In genomic region chr2:40434638-40435296, GRCh38 we compare ENCODE assay signal across 10 cellular contexts. TPM values are rescaled to one million over a fixed set of nuclear protein-coding genes. Genes with fewer than 3 reads are reported as not detected.
DNase-seq lines count a peak whose midpoint lies in the region; ATAC-seq, FAIRE-seq and TF ChIP-seq lines count a peak whose summit lies in the region.
"Had no signal": no experiment of that assay in that cellular context is flagged by ENCODE, and none has a peak within 500 bp of the region (broad histone marks: within the 10 kb centered on the region; RNA-seq: fewer than 3 reads in every experiment).

No MANE protein-coding gene starts in this region.

- H3K27me3 ChIP-seq in A673 (replicated peaks; ENCODE audit: insufficient read depth, low read depth, low read length, poor library complexity) (no peaks in the 10 kb centered on the region), lung (ENCODE audit: control insufficient read depth, insufficient read depth) (no peaks in the 10 kb centered on the region)
- H3K27me3 ChIP-seq: BLaER1 treated with 17β-estradiol and CSF1 and Interleukin-3, amounts not matched to agents 10 nM and 100 nM had no signal

- 76 to 86% methylated on average over 4 of the region's 4 CpGs for whole genome bisulfite sequencing in lung, 2 donors

- POLR2A ChIA-PET in A673 (lab: Charles Lee; ENCODE audit: low non-redundant PET) = no interaction called here

- H3K9me3 ChIP-seq in A673 (ENCODE audit: low read depth, low read length, poor library complexity, severe bottlenecking) (no peaks in the 10 kb centered on the region), lung (ENCODE audit: control insufficient read depth in 2 of 2, insufficient read depth in 1 of 2, low read length in 1 of 2) (no peaks in the 10 kb centered on the region)
- H3K9me3 ChIP-seq: BLaER1 treated with 17β-estradiol and CSF1 and Interleukin-3, amounts not matched to agents 10 nM and 100 nM had no signal

- H3K27ac ChIP-seq in A673 (ENCODE audit: low read depth, low read length, poor library complexity, severe bottlenecking) (no peak overlapping the region), lung (ENCODE audit: low read depth in 1 of 2, low read length in 1 of 2) (peak overlapping the region; percentile 34 to 53)
- H3K27ac ChIP-seq: BLaER1 treated with 17β-estradiol and CSF1 and Interleukin-3, amounts not matched to agents 10 nM and 100 nM had no signal

- intact Hi-C loops in A673 (cut with micrococcal nuclease; ENCODE audit: unreplicated experiment) = no loop called here

- H3K4me1 ChIP-seq in A673 (ENCODE audit: insufficient read depth, low read length, poor library complexity, severe bottlenecking) = no peaks in the 10 kb centered on the region
- H3K4me1 ChIP-seq in lung (ENCODE audit: control insufficient read depth in 2 of 2, insufficient read depth in 2 of 2, low read length in 2 of 2) = peaks cover 2 to 39% of the 10 kb centered on the region in 2 donors

- BruUV-seq in A673 (replicated peaks; lab: Mats Ljungman, UMichigan) = no TSS peak

- no peaks in the 10 kb centered on the region for H3K36me3 Mint-ChIP-seq in chondrocyte (ENCODE audit: low read depth)

- TF ChIP-seq CTCF in A673 (conservative IDR thresholded peaks at IDR 0.05; ENCODE audit: low read depth, low read length) (no peak), chondrocyte (IDR thresholded peaks at IDR 0.05) (no peak), lung (IDR thresholded peaks at IDR 0.05; ENCODE audit: control extremely low read depth, extremely low read depth) (no peak)

- peak overlapping the region; percentile 98 for H3K27ac Mint-ChIP-seq in chondrocyte (ENCODE audit: unreplicated experiment)

- H3K36me3 ChIP-seq in A673 (ENCODE audit: insufficient read depth, low read length, poor library complexity, severe bottlenecking) = no peaks in the 10 kb centered on the region
- no peaks in the 10 kb centered on the region for H3K36me3 ChIP-seq in lung (ENCODE audit: control insufficient read depth in 2 of 2, insufficient read depth in 2 of 2, low read length in 2 of 2)

- H3K27me3 Mint-ChIP-seq in chondrocyte (ENCODE audit: low read depth) = no peaks in the 10 kb centered on the region

- DNase-seq in A673 (ENCODE audit: low spot score) (peak; percentile 36), HTR-8/SVneo (ENCODE audit: insufficient read length, low spot score) (peak; percentile 71), chondrocyte (ENCODE audit: low spot score) (no peak), lung (ENCODE audit: low spot score) (no peak), NCI-H2107 (lab: John Stamatoyannopoulos, UW) (no peak), NCI-H2107 treated with DMSO at 0.1 percent for 48 hours (lab: John Stamatoyannopoulos, UW; ENCODE audit: unreplicated experiment) (no peak), NCI-H1105 treated with DMSO at 0.1 percent for 48 hours (lab: John Stamatoyannopoulos, UW) (no peak)
- DNase-seq in activated T-cell treated with anti-CD3 and anti-CD28 coated beads, Interleukin-2, amount 50 U/mL, for 1 hour = no peak
- DNase-seq: activated naive CD4-positive, alpha-beta T cell treated with anti-CD3 and anti-CD28 coated beads, Interleukin-2, amount 50 U/mL, for 16 hours had no signal

- peak; percentile 99 for FAIRE-seq in HTR-8/SVneo (lab: Jason Lieb, UNC)

- H3K4me3 ChIP-seq in A673 (ENCODE audit: low read depth, low read length, poor library complexity, severe bottlenecking) (no peak overlapping the region), lung (no peak overlapping the region)
- H3K4me3 ChIP-seq: BLaER1 treated with 17β-estradiol and CSF1 and Interleukin-3, amounts not matched to agents 10 nM and 100 nM had no signal

- H3K9me3 Mint-ChIP-seq in chondrocyte (ENCODE audit: low read depth) = no peaks in the 10 kb centered on the region

- CTCF ChIA-PET in A673 (lab: Charles Lee) = no interaction called here

- peaks cover 72% of the 10 kb centered on the region for H3K4me1 Mint-ChIP-seq in chondrocyte (ENCODE audit: low read depth)

- ATAC-seq in lung (ENCODE audit: insufficient read depth, low FRiP score) = peak; percentile 49

- H3K4me3 Mint-ChIP-seq in chondrocyte (ENCODE audit: unreplicated experiment) = no peak overlapping the region

RNA-seq across cellular contexts. Expression of gene SLC8A1, which starts 17.1 kb away (rescaled TPM):
- not detected in 2 replicates for total RNA-seq in A673 (2021)
- 50.4 to 53.7 TPM (median 52.7 TPM) in 3 replicates for total RNA-seq in chondrocyte
- 10 to 100 TPM; 30.5 to 34.7 TPM for total RNA-seq in lung
- polyA plus RNA-seq in lung = 1 to 10 TPM; 1.2 to 6.4 TPM

Comparison
In these comparisons a context has a peak if more than half of its experiments do, and no peak if none do; other contexts are left out.
1. DNase-seq: peak in A673 (single experiment) and HTR-8/SVneo (single experiment); none in chondrocyte (single experiment), lung (single experiment), NCI-H2107 (single experiment), activated T-cell treated with anti-CD3 and anti-CD28 coated beads, Interleukin-2, amount 50 U/mL, for 1 hour (single experiment), NCI-H2107 treated with DMSO at 0.1 percent for 48 hours (single experiment) and NCI-H1105 treated with DMSO at 0.1 percent for 48 hours (single experiment).
2. RNA of gene SLC8A1, which starts 17.1 kb away (total RNA-seq): 50.4 to 53.7 TPM in chondrocyte and 30.5 to 34.7 TPM in lung; not detected in A673; every median in the first group is over 10 times any median in the second.